ENCODE assay signal across 1 cellular context in the genomic region with DNA sequence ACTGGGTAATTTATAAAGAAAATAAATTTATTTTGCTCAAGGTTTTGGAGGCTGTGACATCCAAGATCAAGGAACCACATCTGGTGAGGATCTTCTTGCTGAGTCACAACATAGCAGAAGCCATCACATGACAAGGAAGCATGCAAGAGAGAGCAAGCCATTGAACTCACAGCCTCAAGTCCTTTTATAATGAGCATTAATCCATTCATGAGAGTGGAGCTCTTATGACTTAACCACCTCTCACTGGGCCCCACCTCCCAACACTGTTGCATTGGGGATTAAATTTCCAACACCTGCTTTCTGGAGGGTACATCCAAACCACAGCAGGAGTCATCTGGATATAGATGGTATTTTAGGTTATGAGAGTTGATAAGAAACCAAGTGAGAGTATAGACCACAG.
A peak's percentile ranks its signal among the peaks of the same experiment; 100 is the strongest.
TF ChIP-seq lines count a peak whose summit lies in the region.

No MANE protein-coding gene starts in this region.

TF ChIP-seq in K562, 482 proteins besides CTCF, POLR2A, EP300 and RAD21 (continued from another document and continues in another):
- TF ChIP-seq, protein P1, sequence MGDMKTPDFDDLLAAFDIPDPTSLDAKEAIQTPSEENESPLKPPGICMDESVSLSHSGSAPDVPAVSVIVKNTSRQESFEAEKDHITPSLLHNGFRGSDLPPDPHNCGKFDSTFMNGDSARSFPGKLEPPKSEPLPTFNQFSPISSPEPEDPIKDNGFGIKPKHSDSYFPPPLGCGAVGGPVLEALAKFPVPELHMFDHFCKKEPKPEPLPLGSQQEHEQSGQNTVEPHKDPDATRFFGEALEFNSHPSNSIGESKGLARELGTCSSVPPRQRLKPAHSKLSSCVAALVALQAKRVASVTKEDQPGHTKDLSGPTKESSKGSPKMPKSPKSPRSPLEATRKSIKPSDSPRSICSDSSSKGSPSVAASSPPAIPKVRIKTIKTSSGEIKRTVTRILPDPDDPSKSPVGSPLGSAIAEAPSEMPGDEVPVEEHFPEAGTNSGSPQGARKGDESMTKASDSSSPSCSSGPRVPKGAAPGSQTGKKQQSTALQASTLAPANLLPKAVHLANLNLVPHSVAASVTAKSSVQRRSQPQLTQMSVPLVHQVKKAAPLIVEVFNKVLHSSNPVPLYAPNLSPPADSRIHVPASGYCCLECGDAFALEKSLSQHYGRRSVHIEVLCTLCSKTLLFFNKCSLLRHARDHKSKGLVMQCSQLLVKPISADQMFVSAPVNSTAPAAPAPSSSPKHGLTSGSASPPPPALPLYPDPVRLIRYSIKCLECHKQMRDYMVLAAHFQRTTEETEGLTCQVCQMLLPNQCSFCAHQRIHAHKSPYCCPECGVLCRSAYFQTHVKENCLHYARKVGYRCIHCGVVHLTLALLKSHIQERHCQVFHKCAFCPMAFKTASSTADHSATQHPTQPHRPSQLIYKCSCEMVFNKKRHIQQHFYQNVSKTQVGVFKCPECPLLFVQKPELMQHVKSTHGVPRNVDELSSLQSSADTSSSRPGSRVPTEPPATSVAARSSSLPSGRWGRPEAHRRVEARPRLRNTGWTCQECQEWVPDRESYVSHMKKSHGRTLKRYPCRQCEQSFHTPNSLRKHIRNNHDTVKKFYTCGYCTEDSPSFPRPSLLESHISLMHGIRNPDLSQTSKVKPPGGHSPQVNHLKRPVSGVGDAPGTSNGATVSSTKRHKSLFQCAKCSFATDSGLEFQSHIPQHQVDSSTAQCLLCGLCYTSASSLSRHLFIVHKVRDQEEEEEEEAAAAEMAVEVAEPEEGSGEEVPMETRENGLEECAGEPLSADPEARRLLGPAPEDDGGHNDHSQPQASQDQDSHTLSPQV (IDR thresholded peaks at IDR 0.05): peak; percentile 32; the same call in 1 of the 2 replicates
- TF ChIP-seq ZNF584 (CRISPR knock-in tag; IDR thresholded peaks at IDR 0.05; ENCODE audit: low read depth) (0 out of 2 replicates have a peak, but pooled peaks have one; percentile 22), MAFG (tag; conservative IDR thresholded peaks at IDR 0.05) (peak; percentile 89), NR2C1 (IDR thresholded peaks at IDR 0.05) (no peak), NR2C1 (tag; IDR thresholded peaks at IDR 0.05) (no peak), TCF15 (CRISPR knock-in tag; IDR thresholded peaks at IDR 0.05) (no peak), C11orf30 (IDR thresholded peaks at IDR 0.05; ENCODE audit: low read depth) (peak; percentile 72; the same call in 1 of the 2 replicates), NFE2L1 (tag; IDR thresholded peaks at IDR 0.05; ENCODE audit: borderline replicate concordance, low read depth) (peak; percentile 41; the same call in 1 of the 2 replicates), NFE2 (IDR thresholded peaks at IDR 0.05; ENCODE audit: low read depth) (peak; percentile 92), ETS2 (tag; IDR thresholded peaks at IDR 0.05; ENCODE audit: borderline replicate concordance, poor library complexity, severe bottlenecking) (no peak), ZNF197 (CRISPR knock-in tag; IDR thresholded peaks at IDR 0.05; ENCODE audit: low read depth) (peak; percentile 36; the same call in 1 of the 2 replicates), CBX2 (IDR thresholded peaks at IDR 0.05; ENCODE audit: insufficient read depth, low read length, poor library complexity, severe bottlenecking) (no peak), ILK (tag; IDR thresholded peaks at IDR 0.05; ENCODE audit: borderline replicate concordance, low read depth) (no peak), PCBP2 (IDR thresholded peaks at IDR 0.05; ENCODE audit: low read depth, low read length, poor library complexity, severe bottlenecking) (no peak), ZNF445 (CRISPR knock-in tag; IDR thresholded peaks at IDR 0.05; ENCODE audit: low read depth) (no peak), ZNF589 (CRISPR knock-in tag; IDR thresholded peaks at IDR 0.05; ENCODE audit: low read depth) (peak; percentile 67; the same call in 1 of the 2 replicates), HEY1 (CRISPR knock-in tag; IDR thresholded peaks at IDR 0.05; ENCODE audit: borderline replicate concordance) (0 out of 2 replicates have a peak, but pooled peaks have one; percentile 8), ZNF174 (CRISPR knock-in tag; IDR thresholded peaks at IDR 0.05) (no peak), E2F8 (IDR thresholded peaks at IDR 0.05; ENCODE audit: low read depth, partially characterized antibody) (no peak), ZFX (CRISPR knock-in tag; IDR thresholded peaks at IDR 0.05) (no peak), DPF2 (IDR thresholded peaks at IDR 0.05) (peak; percentile 23; the same call in 1 of the 2 replicates), TEAD2 (tag; IDR thresholded peaks at IDR 0.05) (no peak), ETV1 (tag; conservative IDR thresholded peaks at IDR 0.05; ENCODE audit: low read depth) (0 out of 2 replicates have a peak, but pooled peaks have one; percentile 14), E2F3 (CRISPR knock-in tag; IDR thresholded peaks at IDR 0.05) (no peak), MTA3 (IDR thresholded peaks at IDR 0.05; ENCODE audit: borderline replicate concordance) (no peak), TOE1 (IDR thresholded peaks at IDR 0.05; ENCODE audit: borderline replicate concordance) (peak; percentile 76; the same call in 1 of the 2 replicates), TOE1 (CRISPR knock-in tag; IDR thresholded peaks at IDR 0.05; ENCODE audit: borderline replicate concordance, low read depth) (no peak), TEAD1 (CRISPR knock-in tag; IDR thresholded peaks at IDR 0.05) (0 out of 4 replicates have a peak, but pooled peaks of 1 of the 2 experiments have one; percentile 43), TGIF2 (CRISPR knock-in tag; IDR thresholded peaks at IDR 0.05) (no peak), TRIM25 (IDR thresholded peaks at IDR 0.05; ENCODE audit: borderline replicate concordance) (no peak), ZNF274 (IDR thresholded peaks at IDR 0.05; ENCODE audit: borderline replicate concordance, low read depth, low read length) (no peak), POLR2B (IDR thresholded peaks at IDR 0.05; ENCODE audit: low read depth, partially characterized antibody) (no peak), NCOR1 (IDR thresholded peaks at IDR 0.05) (no peak), CREM (IDR thresholded peaks at IDR 0.05; ENCODE audit: low read depth) (no peak), CTBP1 (IDR thresholded peaks at IDR 0.05; ENCODE audit: borderline replicate concordance) (peak; percentile 10; the same call in 1 of the 2 replicates), MITF (IDR thresholded peaks at IDR 0.05) (no peak), ILF3 (IDR thresholded peaks at IDR 0.05; ENCODE audit: borderline replicate concordance) (no peak), ZNF507 (tag; conservative IDR thresholded peaks at IDR 0.05) (no peak), CEBPG (CRISPR knock-in tag; IDR thresholded peaks at IDR 0.05) (peak; percentile 71; the same call in 1 of the 2 replicates), CEBPG (tag; conservative IDR thresholded peaks at IDR 0.05 in 1 of 2, IDR thresholded peaks at IDR 0.05 in 1 of 2) (peak in 1 of 2 experiments; percentile 57; a peak in 1 of 4 replicates), EWSR1 (IDR thresholded peaks at IDR 0.05; ENCODE audit: borderline replicate concordance, low read depth, partially characterized antibody) (no peak)
- TF ChIP-seq, protein P2, sequence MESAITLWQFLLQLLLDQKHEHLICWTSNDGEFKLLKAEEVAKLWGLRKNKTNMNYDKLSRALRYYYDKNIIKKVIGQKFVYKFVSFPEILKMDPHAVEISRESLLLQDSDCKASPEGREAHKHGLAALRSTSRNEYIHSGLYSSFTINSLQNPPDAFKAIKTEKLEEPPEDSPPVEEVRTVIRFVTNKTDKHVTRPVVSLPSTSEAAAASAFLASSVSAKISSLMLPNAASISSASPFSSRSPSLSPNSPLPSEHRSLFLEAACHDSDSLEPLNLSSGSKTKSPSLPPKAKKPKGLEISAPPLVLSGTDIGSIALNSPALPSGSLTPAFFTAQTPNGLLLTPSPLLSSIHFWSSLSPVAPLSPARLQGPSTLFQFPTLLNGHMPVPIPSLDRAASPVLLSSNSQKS (CRISPR knock-in tag; IDR thresholded peaks at IDR 0.05): no peak
- TF ChIP-seq, protein P3, sequence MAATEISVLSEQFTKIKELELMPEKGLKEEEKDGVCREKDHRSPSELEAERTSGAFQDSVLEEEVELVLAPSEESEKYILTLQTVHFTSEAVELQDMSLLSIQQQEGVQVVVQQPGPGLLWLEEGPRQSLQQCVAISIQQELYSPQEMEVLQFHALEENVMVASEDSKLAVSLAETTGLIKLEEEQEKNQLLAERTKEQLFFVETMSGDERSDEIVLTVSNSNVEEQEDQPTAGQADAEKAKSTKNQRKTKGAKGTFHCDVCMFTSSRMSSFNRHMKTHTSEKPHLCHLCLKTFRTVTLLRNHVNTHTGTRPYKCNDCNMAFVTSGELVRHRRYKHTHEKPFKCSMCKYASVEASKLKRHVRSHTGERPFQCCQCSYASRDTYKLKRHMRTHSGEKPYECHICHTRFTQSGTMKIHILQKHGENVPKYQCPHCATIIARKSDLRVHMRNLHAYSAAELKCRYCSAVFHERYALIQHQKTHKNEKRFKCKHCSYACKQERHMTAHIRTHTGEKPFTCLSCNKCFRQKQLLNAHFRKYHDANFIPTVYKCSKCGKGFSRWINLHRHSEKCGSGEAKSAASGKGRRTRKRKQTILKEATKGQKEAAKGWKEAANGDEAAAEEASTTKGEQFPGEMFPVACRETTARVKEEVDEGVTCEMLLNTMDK (IDR thresholded peaks at IDR 0.05; ENCODE audit: borderline replicate concordance, insufficient read depth, low read depth, low read length, poor library complexity, severe bottlenecking): no peak
- TF ChIP-seq, protein P4, sequence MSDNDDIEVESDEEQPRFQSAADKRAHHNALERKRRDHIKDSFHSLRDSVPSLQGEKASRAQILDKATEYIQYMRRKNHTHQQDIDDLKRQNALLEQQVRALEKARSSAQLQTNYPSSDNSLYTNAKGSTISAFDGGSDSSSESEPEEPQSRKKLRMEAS (CRISPR knock-in tag; IDR thresholded peaks at IDR 0.05): no peak
- TF ChIP-seq, protein P5, sequence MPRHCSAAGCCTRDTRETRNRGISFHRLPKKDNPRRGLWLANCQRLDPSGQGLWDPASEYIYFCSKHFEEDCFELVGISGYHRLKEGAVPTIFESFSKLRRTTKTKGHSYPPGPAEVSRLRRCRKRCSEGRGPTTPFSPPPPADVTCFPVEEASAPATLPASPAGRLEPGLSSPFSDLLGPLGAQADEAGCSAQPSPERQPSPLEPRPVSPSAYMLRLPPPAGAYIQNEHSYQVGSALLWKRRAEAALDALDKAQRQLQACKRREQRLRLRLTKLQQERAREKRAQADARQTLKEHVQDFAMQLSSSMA (CRISPR knock-in tag; IDR thresholded peaks at IDR 0.05): no peak
- TF ChIP-seq, protein P6, sequence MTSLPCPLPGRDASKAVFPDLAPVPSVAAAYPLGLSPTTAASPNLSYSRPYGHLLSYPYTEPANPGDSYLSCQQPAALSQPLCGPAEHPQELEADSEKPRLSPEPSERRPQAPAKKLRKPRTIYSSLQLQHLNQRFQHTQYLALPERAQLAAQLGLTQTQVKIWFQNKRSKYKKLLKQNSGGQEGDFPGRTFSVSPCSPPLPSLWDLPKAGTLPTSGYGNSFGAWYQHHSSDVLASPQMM (CRISPR knock-in tag; IDR thresholded peaks at IDR 0.05): no peak
- TF ChIP-seq, protein P7, sequence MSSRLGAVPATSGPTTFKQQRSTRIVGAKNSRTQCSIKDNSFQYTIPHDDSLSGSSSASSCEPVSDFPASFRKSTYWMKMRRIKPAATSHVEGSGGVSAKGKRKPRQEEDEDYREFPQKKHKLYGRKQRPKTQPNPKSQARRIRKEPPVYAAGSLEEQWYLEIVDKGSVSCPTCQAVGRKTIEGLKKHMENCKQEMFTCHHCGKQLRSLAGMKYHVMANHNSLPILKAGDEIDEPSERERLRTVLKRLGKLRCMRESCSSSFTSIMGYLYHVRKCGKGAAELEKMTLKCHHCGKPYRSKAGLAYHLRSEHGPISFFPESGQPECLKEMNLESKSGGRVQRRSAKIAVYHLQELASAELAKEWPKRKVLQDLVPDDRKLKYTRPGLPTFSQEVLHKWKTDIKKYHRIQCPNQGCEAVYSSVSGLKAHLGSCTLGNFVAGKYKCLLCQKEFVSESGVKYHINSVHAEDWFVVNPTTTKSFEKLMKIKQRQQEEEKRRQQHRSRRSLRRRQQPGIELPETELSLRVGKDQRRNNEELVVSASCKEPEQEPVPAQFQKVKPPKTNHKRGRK (tag; IDR thresholded peaks at IDR 0.05): no peak
